Comparison of ENCODE assay signal across 15 cellular contexts in genomic region chr2:11858883-11859282, GRCh38.
"Had no signal": no experiment of that assay in that cellular context is flagged by ENCODE, and none has a peak within 500 bp of the region (broad histone marks: within the 10 kb centered on the region; RNA-seq: fewer than 3 reads in every experiment).

No MANE protein-coding gene starts in this region.

- H3K27ac ChIP-seq: epithelial cell of prostate, gastrocnemius medialis, testis had no signal

- H3K36me3 ChIP-seq: gastrocnemius medialis had no signal

- H3K9me3 ChIP-seq: gastrocnemius medialis, testis had no signal

- H3K4me3 ChIP-seq: gastrocnemius medialis, testis had no signal

- DNase-seq: activated CD4-positive, alpha-beta memory T cell treated with anti-CD3 and anti-CD28 coated beads, Interleukin-2, amount 10 ng/mL, durations not matched to agents 7 days and 5 days; activated CD4-positive, alpha-beta T cell treated with anti-CD3 and anti-CD28 coated beads for 1 hour; activated naive CD4-positive, alpha-beta T cell treated with anti-CD3 and anti-CD28 coated beads, Interleukin-2, amount 10 ng/mL, durations not matched to agents 7 days and 5 days; cortex of kidney; effector CD8-positive, alpha-beta T cell; gastrocnemius medialis; kidney; left ventricle myocardium superior; mesenchymal stem cell; stimulated activated CD4-positive, alpha-beta T cell treated with anti-CD3 and anti-CD28 coated beads, Interleukin-2, amount 100 ng/mL, for 48 hours; stimulated activated CD8-positive, alpha-beta memory T cell treated with anti-CD3 and anti-CD28 coated beads, Interleukin-4, amount 100 ng/mL, for 48 hours; stimulated activated naive CD8-positive, alpha-beta T cell treated with anti-CD3 and anti-CD28 coated beads, Interleukin-15, amount 100 ng/mL, for 72 hours; T-helper 17 cell; testis had no signal

- H3K27me3 ChIP-seq: testis had no signal

- ATAC-seq: gastrocnemius medialis; left ventricle myocardium superior; stimulated activated naive CD8-positive, alpha-beta T cell treated with anti-CD3 and anti-CD28 coated beads, Interleukin-15, amount 100 ng/mL, for 72 hours; T-helper 17 cell had no signal
